8 cellular contexts compared by ENCODE assay signal in the genomic region with DNA sequence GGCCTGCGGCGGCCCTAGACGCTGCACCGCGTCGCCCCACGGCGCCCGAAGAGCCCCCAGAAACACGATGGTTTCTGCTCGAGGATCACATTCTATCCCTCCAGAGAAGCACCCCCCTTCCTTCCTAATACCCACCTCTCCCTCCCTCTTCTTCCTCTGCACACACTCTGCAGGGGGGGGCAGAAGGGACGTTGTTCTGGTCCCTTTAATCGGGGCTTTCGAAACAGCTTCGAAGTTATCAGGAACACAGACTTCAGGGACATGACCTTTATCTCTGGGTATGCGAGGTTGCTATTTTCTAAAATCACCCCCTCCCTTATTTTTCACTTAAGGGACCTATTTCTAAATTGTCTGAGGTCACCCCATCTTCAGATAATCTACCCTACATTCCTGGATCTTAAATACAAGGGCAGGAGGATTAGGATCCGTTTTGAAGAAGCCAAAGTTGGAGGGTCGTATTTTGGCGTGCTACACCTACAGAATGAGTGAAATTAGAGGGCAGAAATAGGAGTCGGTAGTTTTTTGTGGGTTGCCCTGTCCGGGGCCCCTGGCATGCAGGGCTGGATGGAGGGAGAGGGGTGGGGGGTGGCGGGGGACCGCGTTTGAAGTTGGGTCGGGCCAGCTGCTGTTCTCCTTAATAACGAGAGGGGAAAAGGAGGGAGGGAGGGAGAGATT. TPM values are rescaled to one million over a fixed set of nuclear protein-coding genes. Genes with fewer than 3 reads are reported as not detected.
DNase-seq lines count a peak whose midpoint lies in the region; ATAC-seq, FAIRE-seq and TF ChIP-seq lines count a peak whose summit lies in the region.

No MANE protein-coding gene starts in this region.

- H3K27me3 ChIP-seq in bronchial epithelial cell (ENCODE audit: control insufficient read depth, insufficient read depth, low read length) = peaks cover 23% of the 10 kb centered on the region

- H3K9me3 Mint-ChIP-seq in activated T-cell treated with anti-CD3 and anti-CD28 coated beads, Interleukin-2, amount 50 U/mL, for 72 hours = no peaks in the 10 kb centered on the region
- no peaks in the 10 kb centered on the region for H3K9me3 Mint-ChIP-seq in type B pancreatic cell

- no peak for TF ChIP-seq CTCF in bronchial epithelial cell (IDR thresholded peaks at IDR 0.05; ENCODE audit: insufficient read depth, low read length, severe bottlenecking)
- TF ChIP-seq CTCF in type B pancreatic cell (conservative IDR thresholded peaks at IDR 0.05) = no peak

- peaks cover 29% of the 10 kb centered on the region for H3K4me1 ChIP-seq in mesodermal cell (ENCODE audit: control insufficient read depth, insufficient read depth, low read length, poor library complexity, severe bottlenecking)

- no peaks in the 10 kb centered on the region for H3K27me3 Mint-ChIP-seq in activated T-cell treated with anti-CD3 and anti-CD28 coated beads, Interleukin-2, amount 50 U/mL, for 72 hours (ENCODE audit: low read depth)
- peaks cover 43% of the 10 kb centered on the region for H3K27me3 Mint-ChIP-seq in type B pancreatic cell

- no peak for ATAC-seq in activated T-cell treated with anti-CD3 and anti-CD28 coated beads, Interleukin-2, amount 50 U/mL, for 72 hours (replicated peaks in 1 of 2)
- ATAC-seq in GM19324 (IDR thresholded peaks at IDR 0.05; ENCODE audit: low FRiP score, unreplicated experiment) (no peak), HG02840 (IDR thresholded peaks at IDR 0.05; ENCODE audit: low FRiP score, unreplicated experiment) (no peak)

- H3K9me3 ChIP-seq in mesodermal cell (ENCODE audit: control insufficient read depth, low read length) = no peaks in the 10 kb centered on the region

- H3K27ac Mint-ChIP-seq in activated T-cell treated with anti-CD3 and anti-CD28 coated beads, Interleukin-2, amount 50 U/mL, for 72 hours = peak overlapping the region; percentile 92
- H3K27ac Mint-ChIP-seq in type B pancreatic cell = peak overlapping the region; percentile 85

- H3K4me3 ChIP-seq in bronchial epithelial cell (ENCODE audit: low read depth, low read length) (peak overlapping the region; percentile 95), mesodermal cell (ENCODE audit: extremely low read depth, insufficient read depth, low read length, poor library complexity, severe bottlenecking) (peak overlapping the region; percentile 99)

- peak overlapping the region; percentile 98 to 99 for H3K4me3 Mint-ChIP-seq in activated T-cell treated with anti-CD3 and anti-CD28 coated beads, Interleukin-2, amount 50 U/mL, for 72 hours
- peak overlapping the region; percentile 96 for H3K4me3 Mint-ChIP-seq in type B pancreatic cell

- peak overlapping the region; percentile 81 for H3K27ac ChIP-seq in mesodermal cell (ENCODE audit: low read depth, low read length, severe bottlenecking)

- peaks cover 27 to 40% of the 10 kb centered on the region in 2 donors for H3K36me3 Mint-ChIP-seq in activated T-cell treated with anti-CD3 and anti-CD28 coated beads, Interleukin-2, amount 50 U/mL, for 72 hours (ENCODE audit: insufficient read depth in 2 of 2)
- H3K36me3 Mint-ChIP-seq in type B pancreatic cell = peaks cover 19% of the 10 kb centered on the region

- no peak for FAIRE-seq in bronchial epithelial cell (lab: Jason Lieb, UNC)

- WGBS in mesodermal cell (ENCODE audit: insufficient coverage in 2 of 2), 2 experiments = 0 to 1% methylated on average over 4 to 24 of the region's 26 CpGs

- DNase-seq in activated T-cell treated with anti-CD3 and anti-CD28 coated beads, Interleukin-2, amount 50 U/mL, for 72 hours = no peak
- no peak for DNase-seq in activated T-cell treated with anti-CD3 and anti-CD28 coated beads for 4 hours
- peak; percentile 13 for DNase-seq in bronchial epithelial cell (ENCODE audit: low read depth)
- peak; percentile 60 for DNase-seq in type B pancreatic cell (ENCODE audit: extremely low spot score, unreplicated experiment)
- DNase-seq in NOMO-1 treated with DMSO at 0.1 percent for 48 hours (lab: John Stamatoyannopoulos, UW; ENCODE audit: unreplicated experiment) = no peak

- H3K36me3 ChIP-seq in bronchial epithelial cell (ENCODE audit: control insufficient read depth, insufficient read depth, low read length) = peaks cover 10% of the 10 kb centered on the region
- peaks cover 23% of the 10 kb centered on the region for H3K36me3 ChIP-seq in mesodermal cell (ENCODE audit: control insufficient read depth, insufficient read depth, low read length)

- H3K4me1 Mint-ChIP-seq in activated T-cell treated with anti-CD3 and anti-CD28 coated beads, Interleukin-2, amount 50 U/mL, for 72 hours (ENCODE audit: low read depth) = peaks cover 43% of the 10 kb centered on the region
- peaks cover 25% of the 10 kb centered on the region for H3K4me1 Mint-ChIP-seq in type B pancreatic cell (ENCODE audit: unreplicated experiment)

RNA-seq across cellular contexts. Expression of a gene that starts 0.4 kb away (rescaled TPM):
- total RNA-seq in activated T-cell treated with anti-CD3 and anti-CD28 coated beads, Interleukin-2, amount 50 U/mL, for 72 hours = 100 to 1,000 TPM; 445 to 502 TPM
- total RNA-seq in bronchial epithelial cell = 115 and 123 TPM in 2 replicates
- polyA plus RNA-seq in mesodermal cell (2013, experiment 1 of 2) = 66.2 TPM
- polyA plus RNA-seq in mesodermal cell (2013, experiment 2 of 2) = 66.9 TPM
- total RNA-seq in type B pancreatic cell (ENCODE audit: low replicate concordance) = 261 and 278 TPM in 2 replicates

RNA-seq across cellular contexts. Expression of a gene that starts 47.9 kb away (rescaled TPM):
- 10 to 100 TPM; 16.1 to 22.5 TPM for total RNA-seq in activated T-cell treated with anti-CD3 and anti-CD28 coated beads, Interleukin-2, amount 50 U/mL, for 72 hours
- total RNA-seq in bronchial epithelial cell = 10.0 and 11.8 TPM in 2 replicates
- 9.8 TPM for polyA plus RNA-seq in mesodermal cell (2013, experiment 1 of 2)
- 12.9 TPM for polyA plus RNA-seq in mesodermal cell (2013, experiment 2 of 2)
- total RNA-seq in type B pancreatic cell (ENCODE audit: low replicate concordance) = 17.2 and 51.5 TPM in 2 replicates

Comparison
In these comparisons a context has a peak if more than half of its experiments do, and no peak if none do; other contexts are left out.
1. DNase-seq: peak in bronchial epithelial cell (single experiment) and type B pancreatic cell (single experiment); none in activated T-cell treated with anti-CD3 and anti-CD28 coated beads, Interleukin-2, amount 50 U/mL, for 72 hours (0 of 2), activated T-cell treated with anti-CD3 and anti-CD28 coated beads for 4 hours (single experiment) and NOMO-1 treated with DMSO at 0.1 percent for 48 hours (single experiment).